ENCODE assay signal across 15 cellular contexts in genomic region chr3:62184559-62184958, GRCh38.
A peak's percentile ranks its signal among the peaks of the same experiment; 100 is the strongest.
DNase-seq lines count a peak whose midpoint lies in the region; ATAC-seq and FAIRE-seq lines count a peak whose summit lies in the region.
"Had no signal": no experiment of that assay in that cellular context is flagged by ENCODE, and none has a peak within 500 bp of the region (broad histone marks: within the 10 kb centered on the region; RNA-seq: fewer than 3 reads in every experiment).

No MANE protein-coding gene starts in this region.

- H3K4me3 ChIP-seq in BLaER1 treated with 17β-estradiol and CSF1 and Interleukin-3, amounts not matched to agents 10 nM and 100 nM: no peak overlapping the region
- H3K4me3 ChIP-seq: stomach had no signal

- H3K9me3 ChIP-seq in BLaER1 treated with 17β-estradiol and CSF1 and Interleukin-3, amounts not matched to agents 10 nM and 100 nM (replicated peaks in 1 of 11): no peaks in the 10 kb centered on the region
- H3K9me3 ChIP-seq: BE2C, stomach had no signal

- H3K36me3 ChIP-seq in BLaER1 treated with 17β-estradiol and CSF1 and Interleukin-3, amounts not matched to agents 10 nM and 100 nM: peaks cover 0 to 15% (median 0%) of the 10 kb centered on the region in 11 experiments; a peak in 5 of 22 replicates
- H3K36me3 ChIP-seq: BE2C, stomach had no signal

- DNase-seq in HTR-8/SVneo (ENCODE audit: insufficient read length, low spot score) (peak; percentile 18), amniotic epithelial cell (ENCODE audit: low read depth) (peak; percentile 12), left lobe of liver (ENCODE audit: low spot score) (peak; percentile 75), GF-D8 (lab: John Stamatoyannopoulos, UW) (no peak), NCI-H2081 (lab: John Stamatoyannopoulos, UW) (no peak)
- no peak for DNase-seq in activated CD4-positive, alpha-beta T cell treated with anti-CD3 and anti-CD28 coated beads, Interleukin-2, amount 50 U/mL, for 4 hours
- DNase-seq: activated CD4-positive, alpha-beta T cell treated with anti-CD3 and anti-CD28 coated beads for 1 hour; BE2C; hippocampal formation; NCI-H1417; stomach had no signal

- ATAC-seq in left lobe of liver: peak; percentile 84
- ATAC-seq in HG02798 (IDR thresholded peaks at IDR 0.05; ENCODE audit: poor library complexity, unreplicated experiment): no peak
- ATAC-seq: right cardiac atrium had no signal

- no peaks in the 10 kb centered on the region for H4K20me1 ChIP-seq in BLaER1 treated with 17β-estradiol and CSF1 and Interleukin-3, amounts not matched to agents 10 nM and 100 nM

- peak; percentile 13 for FAIRE-seq in HTR-8/SVneo (lab: Jason Lieb, UNC)
- FAIRE-seq: endometrium had no signal

- no peaks in the 10 kb centered on the region for H3K27me3 ChIP-seq in BLaER1 treated with 17β-estradiol and CSF1 and Interleukin-3, amounts not matched to agents 10 nM and 100 nM
- H3K27me3 ChIP-seq: stomach had no signal

- H3K9ac ChIP-seq in BLaER1 treated with 17β-estradiol and CSF1 and Interleukin-3, amounts not matched to agents 10 nM and 100 nM: 0 out of 22 replicates have a peak overlapping the region, but pooled peaks of 1 of the 11 experiments have one; percentile 13

- H3K27ac ChIP-seq in BLaER1 treated with 17β-estradiol and CSF1 and Interleukin-3, amounts not matched to agents 10 nM and 100 nM: peak overlapping the region in 10 of 11 experiments; percentile 5 to 57 (median 42); a peak in 15 of 22 replicates
- H3K27ac ChIP-seq: stomach had no signal

- H3K4me1 ChIP-seq in BLaER1 treated with 17β-estradiol and CSF1 and Interleukin-3, amounts not matched to agents 10 nM and 100 nM: peaks cover 0 to 62% (median 24%) of the 10 kb centered on the region in 10 experiments; a peak in 18 of 20 replicates
- H3K4me1 ChIP-seq: BE2C had no signal

- peak overlapping the region in 10 of 11 experiments; percentile 7 to 76 (median 55); a peak in 18 of 22 replicates for H3K4me2 ChIP-seq in BLaER1 treated with 17β-estradiol and CSF1 and Interleukin-3, amounts not matched to agents 10 nM and 100 nM

Comparison
In these comparisons a context has a peak if more than half of its experiments do, and no peak if none do; other contexts are left out.
1. DNase-seq: peak in HTR-8/SVneo (single experiment), amniotic epithelial cell (single experiment) and left lobe of liver (single experiment); none in GF-D8 (single experiment), NCI-H2081 (0 of 2) and activated CD4-positive, alpha-beta T cell treated with anti-CD3 and anti-CD28 coated beads, Interleukin-2, amount 50 U/mL, for 4 hours (0 of 2).